ENCODE assay signal across 23 cellular contexts in the genomic region with DNA sequence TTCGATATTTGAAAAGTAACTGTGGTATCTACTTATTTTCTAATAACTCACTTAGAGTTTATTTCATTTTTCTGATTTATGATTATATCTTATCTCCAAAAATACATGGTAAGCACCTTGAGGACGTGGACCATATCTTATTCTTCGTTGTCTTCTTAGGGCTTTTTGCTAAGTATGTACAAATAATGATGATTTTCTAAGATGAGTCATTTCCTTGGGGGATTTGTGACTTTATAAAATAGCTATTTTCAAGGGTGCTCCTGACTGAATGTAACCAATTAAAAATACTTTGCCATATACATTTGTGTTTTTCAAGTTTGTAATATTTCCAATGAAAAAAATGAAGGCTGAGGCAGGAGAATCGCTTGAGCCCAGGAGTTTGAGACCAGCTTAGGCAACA. TPM values are rescaled to one million over a fixed set of nuclear protein-coding genes. Genes with fewer than 3 reads are reported as not detected.
"Had no signal": no experiment of that assay in that cellular context is flagged by ENCODE, and none has a peak within 500 bp of the region (broad histone marks: within the 10 kb centered on the region; RNA-seq: fewer than 3 reads in every experiment).

No MANE protein-coding gene starts in this region.

- H3K36me3 ChIP-seq: gastrocnemius medialis, left lung, prostate gland, right atrium auricular region, tibial artery had no signal

- H3K27ac Mint-ChIP-seq: activated B cell treated with CpG ODN at 0.5 μM for 24 hours; activated CD4-positive, alpha-beta memory T cell treated with anti-CD3 and anti-CD28 coated beads for 36 hours; activated naive CD8-positive, alpha-beta T cell treated with anti-CD3 and anti-CD28 coated beads, Interleukin-2, amount 10 ng/mL, durations not matched to agents 7 days and 5 days; activated T-helper 17 cell treated with anti-CD3 and anti-CD28 coated beads, Interleukin-2, amount 50 U/mL, for 72 hours; brain; endodermal cell had no signal

- DNase-seq: activated B cell treated with CpG ODN at 0.5 μM for 24 hours; activated CD4-positive, alpha-beta memory T cell treated with anti-CD3 and anti-CD28 coated beads for 36 hours; activated CD4-positive, alpha-beta T cell treated with anti-CD3 and anti-CD28 coated beads for 4 hours; activated naive CD4-positive, alpha-beta T cell treated with Interleukin-2 at 50 U/mL for 16 hours; activated naive CD8-positive, alpha-beta T cell treated with anti-CD3 and anti-CD28 coated beads, Interleukin-2, amount 10 ng/mL, durations not matched to agents 7 days and 5 days; activated T-cell treated with anti-CD3 and anti-CD28 coated beads for 4 hours; caudate nucleus; dorsolateral prefrontal cortex; endodermal cell; gastrocnemius medialis; head of caudate nucleus; kidney; left lung; midbrain; stimulated activated CD4-positive, alpha-beta T cell treated with anti-CD3 and anti-CD28 coated beads, Interleukin-2, amount 100 ng/mL, for 24 hours; stimulated activated naive CD8-positive, alpha-beta T cell treated with anti-CD3 and anti-CD28 coated beads, Interleukin-15, Interleukin-2, amounts not matched to agents 100 U/mL and 50 U/mL, for 24 hours; substantia nigra; tibial artery had no signal

- H3K36me3 Mint-ChIP-seq: activated CD4-positive, alpha-beta memory T cell treated with anti-CD3 and anti-CD28 coated beads for 36 hours; activated naive CD8-positive, alpha-beta T cell treated with anti-CD3 and anti-CD28 coated beads, Interleukin-2, amount 10 ng/mL, durations not matched to agents 7 days and 5 days had no signal

- ATAC-seq: activated T-helper 17 cell treated with anti-CD3 and anti-CD28 coated beads, Interleukin-2, amount 50 U/mL, for 72 hours; gastrocnemius medialis; left lung; stimulated activated naive CD8-positive, alpha-beta T cell treated with anti-CD3 and anti-CD28 coated beads, Interleukin-15, Interleukin-2, amounts not matched to agents 100 U/mL and 50 U/mL, for 24 hours had no signal

- H3K4me3 ChIP-seq: dorsolateral prefrontal cortex, gastrocnemius medialis, left lung, prostate gland, right atrium auricular region, tibial artery had no signal

- H3K4me3 Mint-ChIP-seq: activated B cell treated with CpG ODN at 0.5 μM for 24 hours; activated CD4-positive, alpha-beta memory T cell treated with anti-CD3 and anti-CD28 coated beads for 36 hours; activated naive CD8-positive, alpha-beta T cell treated with anti-CD3 and anti-CD28 coated beads, Interleukin-2, amount 10 ng/mL, durations not matched to agents 7 days and 5 days; activated T-helper 17 cell treated with anti-CD3 and anti-CD28 coated beads, Interleukin-2, amount 50 U/mL, for 72 hours; brain; endodermal cell had no signal

- H3K27ac ChIP-seq: dorsolateral prefrontal cortex, gastrocnemius medialis, left lung, prostate gland, right atrium auricular region, tibial artery had no signal

- H3K27me3 ChIP-seq: gastrocnemius medialis, left lung, right atrium auricular region, tibial artery had no signal

- H3K4me1 Mint-ChIP-seq: activated B cell treated with CpG ODN at 0.5 μM for 24 hours; activated naive CD8-positive, alpha-beta T cell treated with anti-CD3 and anti-CD28 coated beads, Interleukin-2, amount 10 ng/mL, durations not matched to agents 7 days and 5 days; activated T-helper 17 cell treated with anti-CD3 and anti-CD28 coated beads, Interleukin-2, amount 50 U/mL, for 72 hours had no signal

- H3K4me1 ChIP-seq: gastrocnemius medialis, left lung, prostate gland, right atrium auricular region had no signal

- H3K9me3 Mint-ChIP-seq: activated B cell treated with CpG ODN at 0.5 μM for 24 hours; activated CD4-positive, alpha-beta memory T cell treated with anti-CD3 and anti-CD28 coated beads for 36 hours; activated naive CD8-positive, alpha-beta T cell treated with anti-CD3 and anti-CD28 coated beads, Interleukin-2, amount 10 ng/mL, durations not matched to agents 7 days and 5 days; activated T-helper 17 cell treated with anti-CD3 and anti-CD28 coated beads, Interleukin-2, amount 50 U/mL, for 72 hours; brain; endodermal cell had no signal

- H3K9me3 ChIP-seq: gastrocnemius medialis, left lung, prostate gland, right atrium auricular region, tibial artery had no signal

- H3K27me3 Mint-ChIP-seq: brain had no signal

RNA-seq across cellular contexts. Expression of gene GREB1L, which starts 56.3 kb away (rescaled TPM):
- total RNA-seq: activated B cell treated with CpG ODN at 0.5 μM for 24 hours; activated CD4-positive, alpha-beta memory T cell treated with anti-CD3 and anti-CD28 coated beads for 36 hours; activated naive CD8-positive, alpha-beta T cell treated with anti-CD3 and anti-CD28 coated beads, Interleukin-2, amount 10 ng/mL, durations not matched to agents 7 days and 5 days; activated T-helper 17 cell treated with anti-CD3 and anti-CD28 coated beads, Interleukin-2, amount 50 U/mL, for 72 hours; T-helper 2 cell treated with Interferon-gamma antibody and Interleukin-4, amounts not matched to agents 100 ng/mL and 5 ng/mL, for 36 hours had no signal
